In the genomic region with DNA sequence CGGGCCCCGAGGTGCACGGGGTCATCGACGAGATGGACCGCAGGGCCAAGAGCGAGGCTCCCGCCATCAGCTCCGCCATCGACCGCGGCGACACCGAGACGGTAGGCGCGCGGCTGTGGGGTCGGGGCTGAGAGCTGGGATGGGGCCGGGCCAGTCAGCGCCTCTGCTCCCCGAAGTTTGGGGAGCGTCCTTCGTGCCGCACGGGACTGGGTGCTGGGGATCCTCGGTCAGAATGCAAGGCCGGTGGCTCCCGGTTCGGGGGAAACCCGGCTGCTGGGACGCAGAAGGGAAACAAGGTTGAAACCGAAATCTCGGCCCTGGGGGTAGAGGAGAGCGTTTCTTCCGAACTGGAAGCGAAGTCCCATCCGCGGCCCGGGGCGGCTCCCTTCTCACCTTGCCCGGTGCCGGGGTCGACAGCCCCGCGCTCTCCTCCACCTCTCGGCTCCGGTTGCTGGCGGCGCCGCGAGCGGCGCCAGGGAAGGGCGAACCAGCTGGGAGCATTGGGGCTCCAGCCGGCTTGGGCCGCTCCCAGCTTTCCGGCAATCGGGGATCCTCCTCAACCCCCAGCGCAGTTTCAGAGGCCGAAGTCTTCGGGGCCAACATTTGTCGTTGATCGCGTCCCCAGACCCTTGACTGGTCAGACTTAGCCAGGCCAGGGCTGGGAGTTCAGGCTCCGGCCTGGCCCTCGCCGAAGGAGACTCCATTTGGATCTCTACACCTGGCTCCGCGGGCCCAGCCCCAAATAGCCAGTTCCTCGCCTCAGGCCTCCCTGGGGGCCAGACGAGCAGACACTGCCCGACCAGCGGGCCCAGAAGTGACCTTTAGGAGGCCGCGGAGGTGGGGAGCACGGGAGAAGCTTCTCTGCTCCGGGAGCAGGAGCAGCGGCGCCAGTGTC, we compare ENCODE assay signal across 12 cellular contexts. TPM values are rescaled to one million over a fixed set of nuclear protein-coding genes. Genes with fewer than 3 reads are reported as not detected.
A peak's percentile ranks its signal among the peaks of the same experiment; 100 is the strongest.
DNase-seq lines count a peak whose midpoint lies in the region; TF ChIP-seq lines count a peak whose summit lies in the region.
"Had no signal": no experiment of that assay in that cellular context is flagged by ENCODE, and none has a peak within 500 bp of the region (broad histone marks: within the 10 kb centered on the region; RNA-seq: fewer than 3 reads in every experiment).

No MANE protein-coding gene starts in this region.

- no peaks in the 10 kb centered on the region for H3K36me3 Mint-ChIP-seq in endodermal cell (ENCODE audit: low read depth)

- H3K4me3 Mint-ChIP-seq in endodermal cell, result no peak overlapping the region

- peaks cover 56% of the 10 kb centered on the region for H3K4me1 ChIP-seq in HUES6 (ENCODE audit: control insufficient read depth, insufficient read depth, low read length)
- no peaks in the 10 kb centered on the region for H3K4me1 ChIP-seq in endodermal cell (ENCODE audit: control insufficient read depth, insufficient read depth, low read length)
- H3K4me1 ChIP-seq in sigmoid colon, result peaks cover 0 to 68% (median 65%) of the 10 kb centered on the region in 4 donors

- H3K4me3 ChIP-seq in HUES6 (ENCODE audit: low read depth, low read length), result peak overlapping the region; percentile 54
- no peak overlapping the region for H3K4me3 ChIP-seq in endodermal cell (ENCODE audit: low read length)
- H3K4me3 ChIP-seq in sigmoid colon, result peak overlapping the region in 2 of 4 donors; percentile 32 to 37

- 3 to 6% methylated on average over 26 to 80 of the region's 80 CpGs for WGBS in endodermal cell (ENCODE audit: insufficient coverage in 1 of 2, insufficient read length in 1 of 2), 2 experiments
- 3% methylated on average over 80 of the region's 80 CpGs for WGBS in sigmoid colon, 2 donors

- H3K9me3 Mint-ChIP-seq in endodermal cell, result no peaks in the 10 kb centered on the region

- TF ChIP-seq POLR2A in sigmoid colon (IDR thresholded peaks at IDR 0.05), result no peak

- no peak overlapping the region for H3K27ac Mint-ChIP-seq in endodermal cell

- H3K9ac ChIP-seq in HUES6 (ENCODE audit: low read length), result no peak overlapping the region
- no peak overlapping the region for H3K9ac ChIP-seq in endodermal cell (ENCODE audit: extremely low read depth, low read length, poor library complexity, severe bottlenecking)

- no peak for TF ChIP-seq EP300 in sigmoid colon (IDR thresholded peaks at IDR 0.05)

- DNase-seq in DMS 273 (lab: John Stamatoyannopoulos, UW; ENCODE audit: unreplicated experiment) (peak; percentile 52), DMS 273 treated with DMSO at 0.1 percent for 48 hours (lab: John Stamatoyannopoulos, UW) (no peak), endodermal cell (peak; percentile 74), retina (peak; percentile 76), hippocampal formation (lab: John Stamatoyannopoulos, UW) (no peak), sigmoid colon (no peak)
- no peak for DNase-seq in activated naive CD4-positive, alpha-beta T cell (lab: John Stamatoyannopoulos, UW)
- DNase-seq: cortex of kidney, NCI-H748 treated with DMSO at 0.1 percent for 48 hours had no signal

- H3K27me3 ChIP-seq in HUES6 (ENCODE audit: control insufficient read depth, insufficient read depth, low read length) (peaks cover 100% of the 10 kb centered on the region), endodermal cell (ENCODE audit: control insufficient read depth, insufficient read depth, low read length, poor library complexity, severe bottlenecking) (peaks cover 99% of the 10 kb centered on the region), sigmoid colon (peaks cover 97 to 100% (median 100%) of the 10 kb centered on the region in 3 donors)

- intact Hi-C loops in sigmoid colon (cut with DNase I), result no loop called here

- H3K27me3 Mint-ChIP-seq in endodermal cell (ENCODE audit: insufficient read depth), result peaks cover 97% of the 10 kb centered on the region

- H3K27ac ChIP-seq in HUES6 (ENCODE audit: low read depth, low read length), result no peak overlapping the region
- no peak overlapping the region for H3K27ac ChIP-seq in endodermal cell (ENCODE audit: low read depth, low read length)
- no peak overlapping the region for H3K27ac ChIP-seq in sigmoid colon
- H3K27ac ChIP-seq: 22Rv1, pancreas had no signal

- H3K4me1 Mint-ChIP-seq in endodermal cell, result peaks cover 33% of the 10 kb centered on the region

- H3K36me3 ChIP-seq in HUES6 (ENCODE audit: control insufficient read depth, insufficient read depth, low read length), result no peaks in the 10 kb centered on the region
- H3K36me3 ChIP-seq in endodermal cell (ENCODE audit: control insufficient read depth, insufficient read depth, low read length), result no peaks in the 10 kb centered on the region
- no peaks in the 10 kb centered on the region for H3K36me3 ChIP-seq in sigmoid colon
- H3K36me3 ChIP-seq: pancreas had no signal

- H3K9me3 ChIP-seq in HUES6 (ENCODE audit: control insufficient read depth, insufficient read depth, low read depth, low read length), result no peaks in the 10 kb centered on the region
- no peaks in the 10 kb centered on the region for H3K9me3 ChIP-seq in endodermal cell (ENCODE audit: control insufficient read depth, low read length)
- H3K9me3 ChIP-seq in sigmoid colon, result no peaks in the 10 kb centered on the region
- H3K9me3 ChIP-seq: pancreas had no signal

- no peak for TF ChIP-seq CTCF in endodermal cell (conservative IDR thresholded peaks at IDR 0.05)
- no peak for TF ChIP-seq CTCF in sigmoid colon (IDR thresholded peaks at IDR 0.05)

RNA-seq across cellular contexts. Expression of a gene that starts 1.0 kb away (rescaled TPM):
- total RNA-seq in endodermal cell (under 1 TPM; 0.20 to 0.29 TPM), sigmoid colon (1 to 10 TPM in 1 of 4 donors, not detected in 3; 3.3 TPM)
- 4.2 TPM for polyA plus RNA-seq in endodermal cell (2013, experiment 1 of 2)
- polyA plus RNA-seq in endodermal cell (2013, experiment 2 of 2), result 5.4 TPM
- polyA plus RNA-seq in sigmoid colon, result not detected
- total RNA-seq: pancreas had no signal
- polyA plus RNA-seq: pancreas had no signal

Comparison
In these comparisons a context has a peak if more than half of its experiments do, and no peak if none do; other contexts are left out.
1. DNase-seq: peak in DMS 273 (single experiment), endodermal cell (single experiment) and retina (single experiment); none in DMS 273 treated with DMSO at 0.1 percent for 48 hours (single experiment), hippocampal formation (0 of 2), sigmoid colon (single experiment) and activated naive CD4-positive, alpha-beta T cell (0 of 4).